ENCODE assay signal across 8 cellular contexts in genomic region chr15:67542462-67543347, GRCh38. TPM values are rescaled to one million over a fixed set of nuclear protein-coding genes. Genes with fewer than 3 reads are reported as not detected.
A peak's percentile ranks its signal among the peaks of the same experiment; 100 is the strongest.
DNase-seq lines count a peak whose midpoint lies in the region; ATAC-seq and TF ChIP-seq lines count a peak whose summit lies in the region.

MAP2K5 (plus strand) TSS chr15:67542703; CDS start chr15:67543336, 633 bp downstream.

- H3K4me3 ChIP-seq in PC-3 (ENCODE audit: low read length): peak within 1 kb of the TSS; percentile 95
- peak within 1 kb of the TSS; percentile 60 to 94 for H3K4me3 ChIP-seq in esophagus (ENCODE audit: low read depth in 1 of 2, low read length in 2 of 2)
- H3K4me3 ChIP-seq in muscle layer of colon (ENCODE audit: low read depth in 1 of 2, low read length in 2 of 2): peak within 1 kb of the TSS; percentile 88 to 92

- H3K4me1 ChIP-seq in PC-3 (ENCODE audit: insufficient read depth, low read length) (peaks cover 16% of the 10 kb centered on the region), esophagus (ENCODE audit: control insufficient read depth in 2 of 2, insufficient read depth in 2 of 2, low read length in 1 of 2) (peaks cover 0 to 4% of the 10 kb centered on the region in 2 donors), muscle layer of colon (ENCODE audit: insufficient read depth, low read length) (peaks cover 17% of the 10 kb centered on the region)

- no peaks in the 10 kb centered on the region for H3K27me3 ChIP-seq in PC-3 (ENCODE audit: low read length)
- no peaks in the 10 kb centered on the region for H3K27me3 ChIP-seq in esophagus (ENCODE audit: control insufficient read depth in 1 of 2, insufficient read depth in 2 of 2, low read length in 2 of 2)
- H3K27me3 ChIP-seq in muscle layer of colon (ENCODE audit: control insufficient read depth in 1 of 2, insufficient read depth in 2 of 2, low read length in 2 of 2): no peaks in the 10 kb centered on the region

- peak; percentile 81 for ATAC-seq in PC-3

- peaks cover 14% of the 10 kb centered on the region; the same call in 1 of the 2 replicates for H3K79me2 ChIP-seq in PC-3 (ENCODE audit: low read length)

- H3K36me3 ChIP-seq in PC-3 (ENCODE audit: low read depth, low read length) (no peaks in the 10 kb centered on the region), esophagus (ENCODE audit: control insufficient read depth in 2 of 2, insufficient read depth in 2 of 2, low read length in 1 of 2) (no peaks in the 10 kb centered on the region), muscle layer of colon (ENCODE audit: insufficient read depth, low read length) (no peaks in the 10 kb centered on the region)

- no peaks in the 10 kb centered on the region for H3F3A ChIP-seq in PC-3 (ENCODE audit: low read length, unreplicated experiment)

- no peaks in the 10 kb centered on the region for H4K20me1 ChIP-seq in PC-3 (ENCODE audit: low read length)

- intact Hi-C loops in PC-3 (cut with micrococcal nuclease): no loop called here

- 0 to 1% methylated on average over 60 to 88 of the region's 88 CpGs for WGBS in esophagus, 2 donors

- H3K9me2 ChIP-seq in PC-3 (replicated peaks; ENCODE audit: low read length): no peaks in the 10 kb centered on the region

- peak within 1 kb of the TSS; percentile 97 for H2AFZ ChIP-seq in PC-3 (ENCODE audit: low read length)

- H3K9me3 ChIP-seq in PC-3 (ENCODE audit: low read length): no peaks in the 10 kb centered on the region
- no peaks in the 10 kb centered on the region for H3K9me3 ChIP-seq in esophagus (ENCODE audit: control insufficient read depth in 2 of 2, insufficient read depth in 1 of 2, low read depth in 1 of 2, low read length in 1 of 2)
- no peaks in the 10 kb centered on the region for H3K9me3 ChIP-seq in muscle layer of colon (ENCODE audit: low read length)

- DNase-seq in NCI-H1436 (lab: John Stamatoyannopoulos, UW): peak; percentile 67
- DNase-seq in NCI-H1436 treated with DMSO at 0.1 percent for 48 hours (lab: John Stamatoyannopoulos, UW): no peak
- peak; percentile 49 for DNase-seq in HPDE6-E6E7 (ENCODE audit: extremely low spot score)
- peak; percentile 71 for DNase-seq in PC-3
- peak; percentile 84 for DNase-seq in activated T-cell treated with anti-CD3 and anti-CD28 coated beads, Interleukin-2, amount 50 U/mL, for 1 hour
- peak; percentile 88 for DNase-seq in stimulated activated CD8-positive, alpha-beta memory T cell treated with anti-CD3 and anti-CD28 coated beads, Interleukin-4, amount 100 ng/mL, for 48 hours

- peak within 1 kb of the TSS; percentile 83 for H3K9ac ChIP-seq in PC-3 (ENCODE audit: low read length)
- H3K9ac ChIP-seq in muscle layer of colon (ENCODE audit: low read length): peak within 1 kb of the TSS; percentile 89

- peak within 1 kb of the TSS; percentile 99 for H3K4me2 ChIP-seq in PC-3 (ENCODE audit: low read length)

- POLR2A ChIA-PET in PC-3 (lab: Charles Lee; ENCODE audit: unreplicated experiment): interaction anchor here (0.6 kb wide), 1 partner anchor 296 kb away, joined by 3 read pairs; no protein-coding TSS in a partner anchor

- CTCF ChIA-PET in PC-3 (lab: Charles Lee): no interaction called here

- BruUV-seq in PC-3 (replicated peaks; lab: Mats Ljungman, UMichigan): no TSS peak

- TF ChIP-seq CTCF in PC-3 (conservative IDR thresholded peaks at IDR 0.05; ENCODE audit: low read depth, low read length): no peak

- H3K27ac ChIP-seq in PC-3 (ENCODE audit: low read length): peak within 1 kb of the TSS; percentile 22; the same call in 1 of the 2 replicates
- peak within 1 kb of the TSS; percentile 89 to 93 for H3K27ac ChIP-seq in esophagus (ENCODE audit: low read depth in 2 of 2, low read length in 1 of 2)
- H3K27ac ChIP-seq in muscle layer of colon (ENCODE audit: low read depth, low read length): peak within 1 kb of the TSS; percentile 93

RNA-seq across cellular contexts. Expression of gene MAP2K5, which starts in this region (rescaled TPM):
- total RNA-seq in PC-3 (2014; rRNA removed): 4.0 and 5.5 TPM in 2 replicates
- polyA plus RNA-seq in esophagus: 1 to 10 TPM; 3.2 to 5.0 TPM

Comparison
In these comparisons a context has a peak if more than half of its experiments do, and no peak if none do; other contexts are left out.
1. H3K27ac ChIP-seq: peak in every context shown above with its lines; median percentile 93 in muscle layer of colon; 91 in esophagus; 22 in PC-3.